Comparison of ENCODE assay signal across 9 cellular contexts in the genomic region with DNA sequence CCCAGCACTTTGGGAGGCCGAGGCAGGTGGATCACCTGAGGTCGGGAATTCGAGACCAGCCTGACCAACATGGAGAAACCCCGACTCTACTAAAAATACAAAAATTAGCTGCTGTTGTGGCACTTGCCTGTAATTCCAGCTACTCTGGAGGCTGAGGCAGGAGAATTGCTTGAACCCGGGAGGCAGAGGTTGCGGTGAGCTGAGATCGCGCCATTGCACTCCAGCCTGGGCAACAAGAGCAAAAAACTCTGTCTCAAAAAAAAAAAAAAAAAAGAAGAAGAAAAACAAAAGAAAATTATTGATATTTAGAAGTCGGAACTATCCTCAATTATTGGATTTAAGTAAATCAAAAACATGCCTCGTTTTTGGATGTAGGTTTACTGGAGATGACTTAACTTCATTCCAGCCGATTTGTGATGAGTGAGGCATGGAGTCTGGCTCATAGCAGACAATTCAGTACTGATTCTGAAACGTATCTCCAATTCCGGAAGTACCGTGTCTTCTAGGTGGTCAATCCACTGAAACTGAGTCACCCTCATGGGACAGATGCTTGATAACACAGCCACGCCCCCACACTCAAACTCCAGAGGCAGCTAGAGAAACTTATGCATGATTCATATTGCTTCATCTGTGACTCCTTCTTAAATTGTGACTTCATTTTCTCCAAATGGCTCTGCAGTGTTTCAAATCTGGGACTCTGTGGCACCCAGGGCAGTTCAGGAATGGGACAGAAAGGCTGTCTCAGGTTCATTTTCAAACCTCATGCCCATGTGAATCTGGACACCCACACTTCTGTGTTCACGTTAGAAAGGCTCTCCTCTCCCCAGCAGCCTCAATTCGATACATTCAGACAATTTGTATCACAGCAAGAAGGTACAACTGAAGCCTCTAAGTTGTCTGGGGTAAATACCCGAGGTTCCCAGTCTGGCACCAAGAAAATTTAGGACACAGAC.
DNase-seq lines count a peak whose midpoint lies in the region; ATAC-seq and TF ChIP-seq lines count a peak whose summit lies in the region.
"Had no signal": no experiment of that assay in that cellular context is flagged by ENCODE, and none has a peak within 500 bp of the region (broad histone marks: within the 10 kb centered on the region; RNA-seq: fewer than 3 reads in every experiment).

No MANE protein-coding gene starts in this region.

- H3K27me3 Mint-ChIP-seq in activated CD8-positive, alpha-beta T cell treated with anti-CD3 and anti-CD28 coated beads for 36 hours = no peaks in the 10 kb centered on the region
- H3K27me3 Mint-ChIP-seq in activated CD8-positive, alpha-beta T cell treated with anti-CD3 and anti-CD28 coated beads, Interleukin-2, amount 10 ng/mL, durations not matched to agents 7 days and 5 days (ENCODE audit: low read depth) = peaks cover 9% of the 10 kb centered on the region

- POLR2A ChIA-PET in activated CD8-positive, alpha-beta T cell treated with anti-CD3 and anti-CD28 coated beads for 36 hours (lab: Charles Lee) = no interaction called here
- POLR2A ChIA-PET in activated CD8-positive, alpha-beta T cell treated with anti-CD3 and anti-CD28 coated beads, Interleukin-2, amount 10 ng/mL, durations not matched to agents 7 days and 5 days (lab: Charles Lee) = no interaction called here

- H3K36me3 Mint-ChIP-seq in activated CD8-positive, alpha-beta T cell treated with anti-CD3 and anti-CD28 coated beads for 36 hours (ENCODE audit: low read depth) = no peaks in the 10 kb centered on the region
- H3K36me3 Mint-ChIP-seq in activated CD8-positive, alpha-beta T cell treated with anti-CD3 and anti-CD28 coated beads, Interleukin-2, amount 10 ng/mL, durations not matched to agents 7 days and 5 days (ENCODE audit: low read depth) = no peaks in the 10 kb centered on the region
- H3K36me3 Mint-ChIP-seq: CD4-positive, CD25-positive, alpha-beta regulatory T cell had no signal

- no peaks in the 10 kb centered on the region for H3K9me3 ChIP-seq in SJSA1 (replicated peaks)

- CTCF ChIA-PET in activated CD8-positive, alpha-beta T cell treated with anti-CD3 and anti-CD28 coated beads for 36 hours (lab: Charles Lee) = no interaction called here
- CTCF ChIA-PET in activated CD8-positive, alpha-beta T cell treated with anti-CD3 and anti-CD28 coated beads, Interleukin-2, amount 10 ng/mL, durations not matched to agents 7 days and 5 days (lab: Charles Lee) = no interaction called here

- H3K36me3 ChIP-seq in SJSA1 = no peaks in the 10 kb centered on the region

- H3K9me3 Mint-ChIP-seq in activated CD8-positive, alpha-beta T cell treated with anti-CD3 and anti-CD28 coated beads for 36 hours = no peaks in the 10 kb centered on the region
- no peaks in the 10 kb centered on the region for H3K9me3 Mint-ChIP-seq in activated CD8-positive, alpha-beta T cell treated with anti-CD3 and anti-CD28 coated beads, Interleukin-2, amount 10 ng/mL, durations not matched to agents 7 days and 5 days (ENCODE audit: insufficient read depth)
- H3K9me3 Mint-ChIP-seq: CD4-positive, CD25-positive, alpha-beta regulatory T cell had no signal

- no peak overlapping the region for H3K4me3 Mint-ChIP-seq in activated CD8-positive, alpha-beta T cell treated with anti-CD3 and anti-CD28 coated beads for 36 hours
- H3K4me3 Mint-ChIP-seq in activated CD8-positive, alpha-beta T cell treated with anti-CD3 and anti-CD28 coated beads, Interleukin-2, amount 10 ng/mL, durations not matched to agents 7 days and 5 days = no peak overlapping the region
- H3K4me3 Mint-ChIP-seq: CD4-positive, CD25-positive, alpha-beta regulatory T cell had no signal

- H3K27me3 ChIP-seq in SJSA1 (replicated peaks) = no peaks in the 10 kb centered on the region

- intact Hi-C loops in activated CD8-positive, alpha-beta T cell treated with anti-CD3 and anti-CD28 coated beads for 36 hours (cut with micrococcal nuclease) = no loop called here

- no peak overlapping the region for H3K4me3 ChIP-seq in SJSA1

- peak; percentile 41 for DNase-seq in activated CD8-positive, alpha-beta T cell treated with anti-CD3 and anti-CD28 coated beads for 36 hours
- DNase-seq in activated CD8-positive, alpha-beta T cell treated with anti-CD3 and anti-CD28 coated beads, Interleukin-2, amount 10 ng/mL, durations not matched to agents 7 days and 5 days = no peak
- DNase-seq in SJSA1 (ENCODE audit: low read depth in 1 of 2, low spot score in 2 of 2) (peak; percentile 72 to 93), fibroblast of the conjunctiva (ENCODE audit: low read depth) (peak; percentile 79)
- peak; percentile 6 to 54 for DNase-seq in stimulated activated CD8-positive, alpha-beta memory T cell treated with anti-CD3 and anti-CD28 coated beads, Interleukin-15, amount 100 ng/mL, for 48 hours (ENCODE audit: low read depth in 2 of 2)

- no peak overlapping the region for H3K27ac Mint-ChIP-seq in activated CD8-positive, alpha-beta T cell treated with anti-CD3 and anti-CD28 coated beads for 36 hours
- no peak overlapping the region for H3K27ac Mint-ChIP-seq in activated CD8-positive, alpha-beta T cell treated with anti-CD3 and anti-CD28 coated beads, Interleukin-2, amount 10 ng/mL, durations not matched to agents 7 days and 5 days
- H3K27ac Mint-ChIP-seq: CD4-positive, CD25-positive, alpha-beta regulatory T cell had no signal

- ATAC-seq in activated CD8-positive, alpha-beta T cell treated with anti-CD3 and anti-CD28 coated beads for 36 hours = peak; percentile 51
- no peak for ATAC-seq in activated CD8-positive, alpha-beta T cell treated with anti-CD3 and anti-CD28 coated beads, Interleukin-2, amount 10 ng/mL, durations not matched to agents 7 days and 5 days
- ATAC-seq in GM21529 (IDR thresholded peaks at IDR 0.05; ENCODE audit: unreplicated experiment) = no peak
- ATAC-seq in HG03565 (IDR thresholded peaks at IDR 0.05; ENCODE audit: unreplicated experiment) = no peak
- no peak for ATAC-seq in GM21825 (IDR thresholded peaks at IDR 0.05; ENCODE audit: unreplicated experiment)

- H3K4me1 Mint-ChIP-seq in activated CD8-positive, alpha-beta T cell treated with anti-CD3 and anti-CD28 coated beads for 36 hours (ENCODE audit: low read depth) = no peaks in the 10 kb centered on the region
- H3K4me1 Mint-ChIP-seq in activated CD8-positive, alpha-beta T cell treated with anti-CD3 and anti-CD28 coated beads, Interleukin-2, amount 10 ng/mL, durations not matched to agents 7 days and 5 days (ENCODE audit: low read depth) = no peaks in the 10 kb centered on the region

- TF ChIP-seq CTCF in activated CD8-positive, alpha-beta T cell treated with anti-CD3 and anti-CD28 coated beads for 36 hours (IDR thresholded peaks at IDR 0.05) = no peak

- peaks cover 32% of the 10 kb centered on the region for H3K4me1 ChIP-seq in SJSA1 (replicated peaks)

- H3K27ac ChIP-seq in SJSA1 = peak overlapping the region; percentile 64
